ENCODE assay signal across 14 cellular contexts in the genomic region with DNA sequence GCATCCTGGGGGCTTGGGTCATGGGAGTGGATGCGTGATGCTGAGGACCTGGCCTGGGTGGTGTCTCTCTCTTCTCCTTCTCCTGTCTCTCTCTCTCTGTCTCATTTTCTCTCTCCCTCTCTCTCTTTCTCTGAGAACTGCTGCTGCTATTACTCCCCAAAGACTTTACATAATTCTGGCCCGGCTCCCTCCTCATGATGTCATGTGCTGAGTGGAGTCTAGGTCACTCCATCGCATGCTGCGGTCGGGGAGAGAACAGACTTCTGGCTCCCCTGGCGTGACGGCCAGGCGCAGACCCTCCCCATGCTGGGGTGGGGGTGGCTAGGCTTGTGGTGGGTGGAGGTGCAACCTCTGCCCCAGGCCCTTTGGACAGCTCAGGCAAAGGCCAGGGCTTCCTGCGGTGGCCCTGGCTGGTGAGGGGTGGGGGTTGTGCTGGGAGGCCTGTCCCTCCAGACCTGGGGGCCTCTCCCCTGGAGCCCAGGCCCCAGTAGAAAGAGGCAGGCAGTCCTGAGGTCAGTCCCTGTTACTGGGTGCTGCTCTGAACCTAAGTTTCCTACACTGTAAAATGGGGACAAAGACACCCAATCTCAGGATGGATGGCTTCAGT. TPM values are rescaled to one million over a fixed set of nuclear protein-coding genes. Genes with fewer than 3 reads are reported as not detected.
DNase-seq lines count a peak whose midpoint lies in the region; ATAC-seq and TF ChIP-seq lines count a peak whose summit lies in the region.
"Had no signal": no experiment of that assay in that cellular context is flagged by ENCODE, and none has a peak within 500 bp of the region (broad histone marks: within the 10 kb centered on the region; RNA-seq: fewer than 3 reads in every experiment).

No MANE protein-coding gene starts in this region.

- H3K4me2 ChIP-seq in IMR-90 (ENCODE audit: low read depth, low read length): no peak overlapping the region
- no peak overlapping the region for H3K4me2 ChIP-seq in mesenchymal stem cell (ENCODE audit: low read length, poor library complexity, severe bottlenecking)
- H3K4me2 ChIP-seq in mesendoderm (ENCODE audit: low read length): no peak overlapping the region
- H3K4me2 ChIP-seq: BLaER1 treated with 17β-estradiol and CSF1 and Interleukin-3, amounts not matched to agents 10 nM and 100 nM had no signal

- H4K20me1 ChIP-seq in IMR-90 (ENCODE audit: insufficient read depth, low read length): no peaks in the 10 kb centered on the region

- H2BK15ac ChIP-seq in IMR-90 (ENCODE audit: low read depth, low read length) (no peak overlapping the region), mesenchymal stem cell (ENCODE audit: low read depth, poor library complexity, severe bottlenecking) (no peak overlapping the region), mesendoderm (replicated peaks; ENCODE audit: low read depth) (no peak overlapping the region)

- CTCF ChIA-PET in IMR-90 (lab: Yijun Ruan, JAX): no interaction called here

- H3K27ac Mint-ChIP-seq in type B pancreatic cell: peak overlapping the region; percentile 43
- no peak overlapping the region for H3K27ac Mint-ChIP-seq in activated T-cell treated with anti-CD3 and anti-CD28 coated beads, Interleukin-2, amount 50 U/mL, for 72 hours
- H3K27ac Mint-ChIP-seq in activated T-helper 1 cell treated with anti-CD3 and anti-CD28 coated beads, Interleukin-12 subunit alpha, Interleukin-12 subunit beta, Interleukin-2, Interleukin-4 antibody, amounts not matched to agents 30 ng/mL and 10 ng/mL and 1 ng/mL, durations not matched to agents 14 hours and 24 hours and 36 hours: no peak overlapping the region
- H3K27ac Mint-ChIP-seq: activated naive CD4-positive, alpha-beta T cell treated with anti-CD3 and anti-CD28 coated beads, Interleukin-2, amount 50 U/mL, for 24 hours had no signal

- H3K56ac ChIP-seq in IMR-90 (ENCODE audit: extremely low read depth, insufficient read depth, low read length) (no peak overlapping the region), mesendoderm (ENCODE audit: low read length) (no peak overlapping the region)

- H3K18ac ChIP-seq in IMR-90 (ENCODE audit: low read depth, low read length) (no peak overlapping the region), mesenchymal stem cell (ENCODE audit: low read depth in 1 of 2, low read length in 2 of 2) (no peak overlapping the region), mesendoderm (ENCODE audit: low read length) (no peak overlapping the region)

- H3K36me3 ChIP-seq in IMR-90 (ENCODE audit: control insufficient read depth, insufficient read depth, low read length): no peaks in the 10 kb centered on the region
- peaks cover 0 to 2% of the 10 kb centered on the region in 2 experiments for H3K36me3 ChIP-seq in mesenchymal stem cell (ENCODE audit: control insufficient read depth in 1 of 2, insufficient read depth in 2 of 2, low read depth in 1 of 2, low read length in 2 of 2)
- no peaks in the 10 kb centered on the region for H3K36me3 ChIP-seq in mesendoderm (ENCODE audit: control insufficient read depth, insufficient read depth, low read length)
- H3K36me3 ChIP-seq: BLaER1 treated with 17β-estradiol and CSF1 and Interleukin-3, amounts not matched to agents 10 nM and 100 nM had no signal

- H3K4me1 Mint-ChIP-seq in type B pancreatic cell (ENCODE audit: unreplicated experiment): peaks cover 54% of the 10 kb centered on the region
- no peaks in the 10 kb centered on the region for H3K4me1 Mint-ChIP-seq in activated T-cell treated with anti-CD3 and anti-CD28 coated beads, Interleukin-2, amount 50 U/mL, for 72 hours (ENCODE audit: low read depth)
- no peaks in the 10 kb centered on the region for H3K4me1 Mint-ChIP-seq in activated T-helper 1 cell treated with anti-CD3 and anti-CD28 coated beads, Interleukin-12 subunit alpha, Interleukin-12 subunit beta, Interleukin-2, Interleukin-4 antibody, amounts not matched to agents 30 ng/mL and 10 ng/mL and 1 ng/mL, durations not matched to agents 14 hours and 24 hours and 36 hours (ENCODE audit: low read depth)
- H3K4me1 Mint-ChIP-seq: activated naive CD4-positive, alpha-beta T cell treated with anti-CD3 and anti-CD28 coated beads, Interleukin-2, amount 50 U/mL, for 24 hours had no signal

- H4K8ac ChIP-seq in IMR-90 (ENCODE audit: low read depth in 2 of 2, low read length in 2 of 2) (no peak overlapping the region), mesenchymal stem cell (ENCODE audit: low read length) (no peak overlapping the region), mesendoderm (ENCODE audit: low read depth, low read length) (no peak overlapping the region)

- no peak overlapping the region for H2BK5ac ChIP-seq in IMR-90 (ENCODE audit: low read depth, low read length, poor library complexity, severe bottlenecking)
- H2BK5ac ChIP-seq in mesenchymal stem cell (ENCODE audit: low read depth, low read length, poor library complexity, severe bottlenecking): no peak overlapping the region
- no peak overlapping the region for H2BK5ac ChIP-seq in mesendoderm (ENCODE audit: low read length)

- peaks cover 16% of the 10 kb centered on the region for H3K27me3 Mint-ChIP-seq in type B pancreatic cell
- peaks cover 27% of the 10 kb centered on the region for H3K27me3 Mint-ChIP-seq in activated T-cell treated with anti-CD3 and anti-CD28 coated beads, Interleukin-2, amount 50 U/mL, for 72 hours (ENCODE audit: low read depth)
- peaks cover 23% of the 10 kb centered on the region for H3K27me3 Mint-ChIP-seq in activated T-helper 1 cell treated with anti-CD3 and anti-CD28 coated beads, Interleukin-12 subunit alpha, Interleukin-12 subunit beta, Interleukin-2, Interleukin-4 antibody, amounts not matched to agents 30 ng/mL and 10 ng/mL and 1 ng/mL, durations not matched to agents 14 hours and 24 hours and 36 hours (ENCODE audit: insufficient read depth)

- no peak overlapping the region for H3K27ac ChIP-seq in IMR-90 (ENCODE audit: insufficient read depth, low read length)
- no peak overlapping the region for H3K27ac ChIP-seq in mesenchymal stem cell (ENCODE audit: low read length, poor library complexity, severe bottlenecking)
- H3K27ac ChIP-seq in mesendoderm (ENCODE audit: low read depth, low read length): no peak overlapping the region
- H3K27ac ChIP-seq: BLaER1 treated with 17β-estradiol and CSF1 and Interleukin-3, amounts not matched to agents 10 nM and 100 nM; parathyroid adenoma had no signal

- TF ChIP-seq POLR2A in IMR-90 (IDR thresholded peaks at IDR 0.05; ENCODE audit: low read depth, low read length): no peak

- no peak for TF ChIP-seq RAD21 in IMR-90 (IDR thresholded peaks at IDR 0.05; ENCODE audit: low read length)

- H2AK5ac ChIP-seq in IMR-90 (ENCODE audit: low read depth, low read length) (no peak overlapping the region), mesenchymal stem cell (ENCODE audit: low read length, severe bottlenecking) (no peak overlapping the region), mesendoderm (ENCODE audit: low read length) (no peak overlapping the region)

- in situ Hi-C loops in IMR-90 (cut with MboI; ENCODE audit: low sequenced_read_pairs): loop anchor here (25.0 kb wide), 1 partner anchor 416 kb away; no protein-coding TSS in a partner anchor

- H3K36me3 Mint-ChIP-seq in type B pancreatic cell: no peaks in the 10 kb centered on the region
- H3K36me3 Mint-ChIP-seq in activated T-cell treated with anti-CD3 and anti-CD28 coated beads, Interleukin-2, amount 50 U/mL, for 72 hours (ENCODE audit: insufficient read depth in 2 of 2): no peaks in the 10 kb centered on the region
- no peaks in the 10 kb centered on the region for H3K36me3 Mint-ChIP-seq in activated T-helper 1 cell treated with anti-CD3 and anti-CD28 coated beads, Interleukin-12 subunit alpha, Interleukin-12 subunit beta, Interleukin-2, Interleukin-4 antibody, amounts not matched to agents 30 ng/mL and 10 ng/mL and 1 ng/mL, durations not matched to agents 14 hours and 24 hours and 36 hours (ENCODE audit: low read depth)
- H3K36me3 Mint-ChIP-seq: activated naive CD4-positive, alpha-beta T cell treated with anti-CD3 and anti-CD28 coated beads, Interleukin-2, amount 50 U/mL, for 24 hours had no signal

- no peak for TF ChIP-seq CTCF in IMR-90 (conservative IDR thresholded peaks at IDR 0.05; ENCODE audit: low read depth, low read length)
- TF ChIP-seq CTCF in fibroblast of mammary gland (conservative IDR thresholded peaks at IDR 0.05; ENCODE audit: control insufficient read depth, insufficient read depth, low read depth, low read length): no peak
- TF ChIP-seq CTCF in type B pancreatic cell (conservative IDR thresholded peaks at IDR 0.05): no peak

- H3K9me3 ChIP-seq in IMR-90 (ENCODE audit: control insufficient read depth, insufficient read depth, low read length) (no peaks in the 10 kb centered on the region), mesenchymal stem cell (ENCODE audit: control insufficient read depth, low read length) (no peaks in the 10 kb centered on the region)
- H3K9me3 ChIP-seq: BLaER1 treated with 17β-estradiol and CSF1 and Interleukin-3, amounts not matched to agents 10 nM and 100 nM had no signal

- no TSS peak for BruUV-seq in IMR-90 (replicated peaks; lab: Mats Ljungman, UMichigan)

- peak; percentile 59 for ATAC-seq in IMR-90 (ENCODE audit: low read depth)
- no peak for ATAC-seq in activated T-cell treated with anti-CD3 and anti-CD28 coated beads, Interleukin-2, amount 50 U/mL, for 72 hours (replicated peaks in 1 of 2)
- ATAC-seq in GM21515 (IDR thresholded peaks at IDR 0.05; ENCODE audit: unreplicated experiment): no peak

- no peaks in the 10 kb centered on the region for H3K79me2 ChIP-seq in mesendoderm (ENCODE audit: control insufficient read depth, insufficient read depth, low read length)
- H3K79me2 ChIP-seq: parathyroid adenoma had no signal

- peak; percentile 83 for DNase-seq in IMR-90
- DNase-seq in fibroblast of mammary gland (ENCODE audit: low read depth): peak; percentile 91
- peak; percentile 41 for DNase-seq in mesenchymal stem cell
- no peak for DNase-seq in type B pancreatic cell (ENCODE audit: extremely low spot score, unreplicated experiment)
- no peak for DNase-seq in activated T-cell treated with anti-CD3 and anti-CD28 coated beads, Interleukin-2, amount 50 U/mL, for 72 hours
- no peak for DNase-seq in activated T-helper 1 cell treated with anti-CD3 and anti-CD28 coated beads, Interleukin-12 subunit alpha, Interleukin-12 subunit beta, Interleukin-2, Interleukin-4 antibody, amounts not matched to agents 30 ng/mL and 10 ng/mL and 1 ng/mL, durations not matched to agents 14 hours and 24 hours and 36 hours (ENCODE audit: low spot score)
- DNase-seq in mesendoderm: no peak
- DNase-seq: activated CD4-positive, alpha-beta T cell treated with anti-CD3 and anti-CD28 coated beads for 48 hours; NCI-H1694; SIG-M5 had no signal

- H3K9ac ChIP-seq in IMR-90 (ENCODE audit: low read depth, low read length) (no peak overlapping the region), mesenchymal stem cell (ENCODE audit: low read length) (peak overlapping the region; percentile 71), mesendoderm (ENCODE audit: low read length) (no peak overlapping the region)
- H3K9ac ChIP-seq: BLaER1 treated with 17β-estradiol and CSF1 and Interleukin-3, amounts not matched to agents 10 nM and 100 nM; parathyroid adenoma had no signal

- H2BK120ac ChIP-seq in IMR-90 (ENCODE audit: low read depth, low read length) (no peak overlapping the region), mesenchymal stem cell (ENCODE audit: low read depth, low read length) (no peak overlapping the region), mesendoderm (ENCODE audit: low read depth, low read length) (no peak overlapping the region)

- H3K14ac ChIP-seq in IMR-90 (replicated peaks; ENCODE audit: low read depth, low read length) (no peak overlapping the region), mesenchymal stem cell (ENCODE audit: low read length in 2 of 2) (no peak overlapping the region)

- no peaks in the 10 kb centered on the region for H3K9me3 Mint-ChIP-seq in type B pancreatic cell
- H3K9me3 Mint-ChIP-seq in activated T-cell treated with anti-CD3 and anti-CD28 coated beads, Interleukin-2, amount 50 U/mL, for 72 hours: no peaks in the 10 kb centered on the region
- no peaks in the 10 kb centered on the region for H3K9me3 Mint-ChIP-seq in activated T-helper 1 cell treated with anti-CD3 and anti-CD28 coated beads, Interleukin-12 subunit alpha, Interleukin-12 subunit beta, Interleukin-2, Interleukin-4 antibody, amounts not matched to agents 30 ng/mL and 10 ng/mL and 1 ng/mL, durations not matched to agents 14 hours and 24 hours and 36 hours
- H3K9me3 Mint-ChIP-seq: activated naive CD4-positive, alpha-beta T cell treated with anti-CD3 and anti-CD28 coated beads, Interleukin-2, amount 50 U/mL, for 24 hours had no signal

- H2BK20ac ChIP-seq in IMR-90 (ENCODE audit: low read depth, low read length): no peak overlapping the region

- no peak overlapping the region for H2AK9ac ChIP-seq in IMR-90 (replicated peaks; ENCODE audit: low read depth, low read length, poor library complexity)

- H3K23ac ChIP-seq in IMR-90 (ENCODE audit: low read depth, low read length): 0 out of 2 replicates have a peak overlapping the region, but pooled peaks have one; percentile 4
- no peak overlapping the region for H3K23ac ChIP-seq in mesenchymal stem cell (ENCODE audit: low read length in 2 of 2)
- no peak overlapping the region for H3K23ac ChIP-seq in mesendoderm (ENCODE audit: low read length)

- no peak overlapping the region for H3K4ac ChIP-seq in IMR-90 (ENCODE audit: low read depth, low read length)
- no peak overlapping the region for H3K4ac ChIP-seq in mesenchymal stem cell (ENCODE audit: low read depth in 1 of 2, low read length in 2 of 2)
- H3K4ac ChIP-seq in mesendoderm (ENCODE audit: low read depth, low read length): no peak overlapping the region

- H2AFZ ChIP-seq in IMR-90 (replicated peaks; ENCODE audit: low read length, poor library complexity): peak overlapping the region; percentile 40
- no peak overlapping the region for H2AFZ ChIP-seq in mesenchymal stem cell (ENCODE audit: low read depth, low read length)
- H2AFZ ChIP-seq: parathyroid adenoma had no signal

- no peaks in the 10 kb centered on the region for H3K79me1 ChIP-seq in IMR-90 (ENCODE audit: low read depth in 1 of 2, low read length in 2 of 2)
- H3K79me1 ChIP-seq in mesenchymal stem cell (replicated peaks; ENCODE audit: low read length, poor library complexity, severe bottlenecking): no peaks in the 10 kb centered on the region
- H3K79me1 ChIP-seq in mesendoderm (ENCODE audit: low read length): no peaks in the 10 kb centered on the region

- H3K4me3 Mint-ChIP-seq in type B pancreatic cell: no peak overlapping the region
- no peak overlapping the region for H3K4me3 Mint-ChIP-seq in activated T-cell treated with anti-CD3 and anti-CD28 coated beads, Interleukin-2, amount 50 U/mL, for 72 hours
- H3K4me3 Mint-ChIP-seq in activated T-helper 1 cell treated with anti-CD3 and anti-CD28 coated beads, Interleukin-12 subunit alpha, Interleukin-12 subunit beta, Interleukin-2, Interleukin-4 antibody, amounts not matched to agents 30 ng/mL and 10 ng/mL and 1 ng/mL, durations not matched to agents 14 hours and 24 hours and 36 hours: no peak overlapping the region
- H3K4me3 Mint-ChIP-seq: activated naive CD4-positive, alpha-beta T cell treated with anti-CD3 and anti-CD28 coated beads, Interleukin-2, amount 50 U/mL, for 24 hours had no signal

- 0 out of 2 replicates have a peak, but pooled peaks cover 4% of the 10 kb centered on the region for H3K9me1 ChIP-seq in IMR-90 (ENCODE audit: insufficient read depth, low read length)

- H3K4me3 ChIP-seq in IMR-90 (ENCODE audit: insufficient read depth, low read depth, low read length) (no peak overlapping the region), fibroblast of mammary gland (ENCODE audit: control insufficient read depth, low read depth, low read length) (no peak overlapping the region), mesenchymal stem cell (ENCODE audit: insufficient read depth in 1 of 2, low read depth in 1 of 2, low read length in 2 of 2) (peak overlapping the region in 1 of 2 experiments; percentile 8), mesendoderm (ENCODE audit: low read length) (no peak overlapping the region)
- H3K4me3 ChIP-seq: BLaER1 treated with 17β-estradiol and CSF1 and Interleukin-3, amounts not matched to agents 10 nM and 100 nM had no signal

- WGBS in IMR-90 (ENCODE audit: extremely low coverage in 2 of 2, insufficient read length in 1 of 2), 2 experiments: no CpG with 5 or more reads among the region's 9 CpGs
- WGBS in mesenchymal stem cell: 75% methylated on average over 8 of the region's 9 CpGs
- no CpG with 5 or more reads among the region's 9 CpGs for WGBS in mesendoderm (ENCODE audit: extremely low coverage, insufficient coverage, low lambda C conversion rate)

- no peak overlapping the region for H2BK12ac ChIP-seq in mesenchymal stem cell (ENCODE audit: low read length in 2 of 2)

- H4K91ac ChIP-seq in IMR-90 (ENCODE audit: insufficient read depth, low read depth, low read length) (no peak overlapping the region), mesenchymal stem cell (ENCODE audit: low read length) (no peak overlapping the region)

- H3K27me3 ChIP-seq in IMR-90 (ENCODE audit: control insufficient read depth, insufficient read depth, low read length) (no peaks in the 10 kb centered on the region), mesenchymal stem cell (ENCODE audit: control insufficient read depth in 1 of 2, insufficient read depth in 1 of 2, low read length in 2 of 2) (peaks cover 0 to 4% of the 10 kb centered on the region in 2 experiments), mesendoderm (ENCODE audit: insufficient read depth, low read length, poor library complexity) (no peaks in the 10 kb centered on the region)

- H3K4me1 ChIP-seq in IMR-90 (ENCODE audit: control insufficient read depth, insufficient read depth, low read length) (peaks cover 6% of the 10 kb centered on the region; the same call in 1 of the 2 replicates), mesenchymal stem cell (ENCODE audit: control insufficient read depth, insufficient read depth, low read depth, low read length) (peaks cover 26% of the 10 kb centered on the region), mesendoderm (ENCODE audit: control insufficient read depth, low read depth, low read length) (peaks cover 4% of the 10 kb centered on the region)
- H3K4me1 ChIP-seq: parathyroid adenoma had no signal

- dilution Hi-C loops in IMR-90 (cut with HindIII; ENCODE audit: low sequenced_read_pairs, unreplicated experiment): no loop called here

- intact Hi-C loops in IMR-90 (cut with micrococcal nuclease): no loop called here
- intact Hi-C loops in activated T-helper 1 cell treated with anti-CD3 and anti-CD28 coated beads, Interleukin-12 subunit alpha, Interleukin-12 subunit beta, Interleukin-2, Interleukin-4 antibody, amounts not matched to agents 30 ng/mL and 10 ng/mL and 1 ng/mL, durations not matched to agents 14 hours and 24 hours and 36 hours (cut with micrococcal nuclease): no loop called here

- POLR2A ChIA-PET in IMR-90 (lab: Charles Lee; ENCODE audit: unreplicated experiment): no interaction called here

- H4K5ac ChIP-seq in IMR-90 (ENCODE audit: low read depth, low read length): no peak overlapping the region
- no peak overlapping the region for H4K5ac ChIP-seq in mesendoderm (ENCODE audit: low read length)

RNA-seq across cellular contexts. Expression of gene FGF18, which starts 26.6 kb away (rescaled TPM):
- total RNA-seq in IMR-90 (2012; rRNA removed): under 0.01 TPM in 1 of 2 replicates, not detected in the other
- 0.15 and 0.22 TPM in 2 replicates for polyA plus RNA-seq in IMR-90 (2012; rRNA removed)
- polyA plus RNA-seq in IMR-90 (2012; cell fraction: cytosol; rRNA removed): 0.11 TPM in 1 of 2 replicates, not detected in the other
- 0.65 and 0.67 TPM in 2 replicates for polyA plus RNA-seq in IMR-90 (2012; cell fraction: nucleus; rRNA removed; ENCODE audit: low replicate concordance)
- polyA plus RNA-seq in mesenchymal stem cell (2013, experiment 1 of 2): 0.12 TPM
- 0.04 TPM for polyA plus RNA-seq in mesenchymal stem cell (2013, experiment 2 of 2)
- total RNA-seq in type B pancreatic cell (ENCODE audit: low replicate concordance): 1.7 and 3.2 TPM in 2 replicates
- total RNA-seq in activated T-cell treated with anti-CD3 and anti-CD28 coated beads, Interleukin-2, amount 50 U/mL, for 72 hours: under 1 TPM; 0.12 to 0.17 TPM
- 0.17 and 0.21 TPM in 2 replicates for total RNA-seq in activated T-helper 1 cell treated with anti-CD3 and anti-CD28 coated beads, Interleukin-12 subunit alpha, Interleukin-12 subunit beta, Interleukin-2, Interleukin-4 antibody, amounts not matched to agents 30 ng/mL and 10 ng/mL and 1 ng/mL, durations not matched to agents 14 hours and 24 hours and 36 hours
- 2.2 TPM for polyA plus RNA-seq in mesendoderm (2013, experiment 1 of 2)
- 2.8 TPM for polyA plus RNA-seq in mesendoderm (2013, experiment 2 of 2)

RNA-seq across cellular contexts. Expression of gene NPM1, which starts 58.4 kb away (rescaled TPM):
- 856 and 1,596 TPM in 2 replicates for total RNA-seq in IMR-90 (2012; rRNA removed)
- 929 and 3,169 TPM in 2 replicates for polyA plus RNA-seq in IMR-90 (2012; rRNA removed)
- polyA plus RNA-seq in IMR-90 (2012; cell fraction: cytosol; rRNA removed): 105 and 178 TPM in 2 replicates
- polyA plus RNA-seq in IMR-90 (2012; cell fraction: nucleus; rRNA removed; ENCODE audit: low replicate concordance): 29.5 and 252 TPM in 2 replicates
- 1,355 TPM for polyA plus RNA-seq in mesenchymal stem cell (2013, experiment 1 of 2)
- polyA plus RNA-seq in mesenchymal stem cell (2013, experiment 2 of 2): 1,330 TPM
- total RNA-seq in type B pancreatic cell (ENCODE audit: low replicate concordance): 1,253 and 1,650 TPM in 2 replicates
- total RNA-seq in activated T-cell treated with anti-CD3 and anti-CD28 coated beads, Interleukin-2, amount 50 U/mL, for 72 hours: 1,000 to 10,000 TPM; 2,044 to 2,227 TPM
- 2,729 and 2,809 TPM in 2 replicates for total RNA-seq in activated T-helper 1 cell treated with anti-CD3 and anti-CD28 coated beads, Interleukin-12 subunit alpha, Interleukin-12 subunit beta, Interleukin-2, Interleukin-4 antibody, amounts not matched to agents 30 ng/mL and 10 ng/mL and 1 ng/mL, durations not matched to agents 14 hours and 24 hours and 36 hours
- polyA plus RNA-seq in mesendoderm (2013, experiment 1 of 2): 4,670 TPM
- 4,303 TPM for polyA plus RNA-seq in mesendoderm (2013, experiment 2 of 2)

Comparison
In these comparisons a context has a peak if more than half of its experiments do, and no peak if none do; other contexts are left out.
1. DNase-seq: peak in IMR-90 (single experiment), fibroblast of mammary gland (single experiment) and mesenchymal stem cell (single experiment); none in type B pancreatic cell (single experiment), activated T-cell treated with anti-CD3 and anti-CD28 coated beads, Interleukin-2, amount 50 U/mL, for 72 hours (0 of 2), activated T-helper 1 cell treated with anti-CD3 and anti-CD28 coated beads, Interleukin-12 subunit alpha, Interleukin-12 subunit beta, Interleukin-2, Interleukin-4 antibody, amounts not matched to agents 30 ng/mL and 10 ng/mL and 1 ng/mL, durations not matched to agents 14 hours and 24 hours and 36 hours (single experiment) and mesendoderm (single experiment).